Comparison of ENCODE assay signal across 1 cellular context in genomic region chr5:32233696-32234447, GRCh38.
TF ChIP-seq lines count a peak whose summit lies in the region.

No MANE protein-coding gene starts in this region.

TF ChIP-seq in HepG2, 621 proteins besides CTCF, POLR2A, EP300 and RAD21 (continued from another document and continues in another):
- TF ChIP-seq, protein P1, sequence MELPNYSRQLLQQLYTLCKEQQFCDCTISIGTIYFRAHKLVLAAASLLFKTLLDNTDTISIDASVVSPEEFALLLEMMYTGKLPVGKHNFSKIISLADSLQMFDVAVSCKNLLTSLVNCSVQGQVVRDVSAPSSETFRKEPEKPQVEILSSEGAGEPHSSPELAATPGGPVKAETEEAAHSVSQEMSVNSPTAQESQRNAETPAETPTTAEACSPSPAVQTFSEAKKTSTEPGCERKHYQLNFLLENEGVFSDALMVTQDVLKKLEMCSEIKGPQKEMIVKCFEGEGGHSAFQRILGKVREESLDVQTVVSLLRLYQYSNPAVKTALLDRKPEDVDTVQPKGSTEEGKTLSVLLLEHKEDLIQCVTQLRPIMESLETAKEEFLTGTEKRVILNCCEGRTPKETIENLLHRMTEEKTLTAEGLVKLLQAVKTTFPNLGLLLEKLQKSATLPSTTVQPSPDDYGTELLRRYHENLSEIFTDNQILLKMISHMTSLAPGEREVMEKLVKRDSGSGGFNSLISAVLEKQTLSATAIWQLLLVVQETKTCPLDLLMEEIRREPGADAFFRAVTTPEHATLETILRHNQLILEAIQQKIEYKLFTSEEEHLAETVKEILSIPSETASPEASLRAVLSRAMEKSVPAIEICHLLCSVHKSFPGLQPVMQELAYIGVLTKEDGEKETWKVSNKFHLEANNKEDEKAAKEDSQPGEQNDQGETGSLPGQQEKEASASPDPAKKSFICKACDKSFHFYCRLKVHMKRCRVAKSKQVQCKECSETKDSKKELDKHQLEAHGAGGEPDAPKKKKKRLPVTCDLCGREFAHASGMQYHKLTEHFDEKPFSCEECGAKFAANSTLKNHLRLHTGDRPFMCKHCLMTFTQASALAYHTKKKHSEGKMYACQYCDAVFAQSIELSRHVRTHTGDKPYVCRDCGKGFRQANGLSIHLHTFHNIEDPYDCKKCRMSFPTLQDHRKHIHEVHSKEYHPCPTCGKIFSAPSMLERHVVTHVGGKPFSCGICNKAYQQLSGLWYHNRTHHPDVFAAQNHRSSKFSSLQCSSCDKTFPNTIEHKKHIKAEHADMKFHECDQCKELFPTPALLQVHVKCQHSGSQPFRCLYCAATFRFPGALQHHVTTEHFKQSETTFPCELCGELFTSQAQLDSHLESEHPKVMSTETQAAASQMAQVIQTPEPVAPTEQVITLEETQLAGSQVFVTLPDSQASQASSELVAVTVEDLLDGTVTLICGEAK (IDR thresholded peaks at IDR 0.05): no peak
- TF ChIP-seq, protein P1 (CRISPR knock-in tag; IDR thresholded peaks at IDR 0.05): peak; percentile 54; the same call in 1 of the 2 replicates
- no peak for TF ChIP-seq MAZ (IDR thresholded peaks at IDR 0.05; ENCODE audit: borderline replicate concordance, low read depth, low read length)
- peak; percentile 4; the same call in 1 of the 2 replicates for TF ChIP-seq MAZ (CRISPR knock-in tag; IDR thresholded peaks at IDR 0.05; ENCODE audit: low read depth)
- no peak for TF ChIP-seq ZNF33B (CRISPR knock-in tag; IDR thresholded peaks at IDR 0.05)
- TF ChIP-seq, protein P2, sequence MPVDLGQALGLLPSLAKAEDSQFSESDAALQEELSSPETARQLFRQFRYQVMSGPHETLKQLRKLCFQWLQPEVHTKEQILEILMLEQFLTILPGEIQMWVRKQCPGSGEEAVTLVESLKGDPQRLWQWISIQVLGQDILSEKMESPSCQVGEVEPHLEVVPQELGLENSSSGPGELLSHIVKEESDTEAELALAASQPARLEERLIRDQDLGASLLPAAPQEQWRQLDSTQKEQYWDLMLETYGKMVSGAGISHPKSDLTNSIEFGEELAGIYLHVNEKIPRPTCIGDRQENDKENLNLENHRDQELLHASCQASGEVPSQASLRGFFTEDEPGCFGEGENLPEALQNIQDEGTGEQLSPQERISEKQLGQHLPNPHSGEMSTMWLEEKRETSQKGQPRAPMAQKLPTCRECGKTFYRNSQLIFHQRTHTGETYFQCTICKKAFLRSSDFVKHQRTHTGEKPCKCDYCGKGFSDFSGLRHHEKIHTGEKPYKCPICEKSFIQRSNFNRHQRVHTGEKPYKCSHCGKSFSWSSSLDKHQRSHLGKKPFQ (CRISPR knock-in tag; IDR thresholded peaks at IDR 0.05; ENCODE audit: insufficient replicate concordance): no peak
- TF ChIP-seq YEATS2 (CRISPR knock-in tag; IDR thresholded peaks at IDR 0.05; ENCODE audit: borderline replicate concordance): peak; percentile 72; the same call in 1 of the 2 replicates
- TF ChIP-seq, protein P3, sequence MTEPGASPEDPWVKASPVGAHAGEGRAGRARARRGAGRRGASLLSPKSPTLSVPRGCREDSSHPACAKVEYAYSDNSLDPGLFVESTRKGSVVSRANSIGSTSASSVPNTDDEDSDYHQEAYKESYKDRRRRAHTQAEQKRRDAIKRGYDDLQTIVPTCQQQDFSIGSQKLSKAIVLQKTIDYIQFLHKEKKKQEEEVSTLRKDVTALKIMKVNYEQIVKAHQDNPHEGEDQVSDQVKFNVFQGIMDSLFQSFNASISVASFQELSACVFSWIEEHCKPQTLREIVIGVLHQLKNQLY (CRISPR knock-in tag; IDR thresholded peaks at IDR 0.05): peak; percentile 84; the same call in 1 of the 2 replicates
- no peak for TF ChIP-seq TP53 (CRISPR knock-in tag; conservative IDR thresholded peaks at IDR 0.05)
- TF ChIP-seq, protein P4, sequence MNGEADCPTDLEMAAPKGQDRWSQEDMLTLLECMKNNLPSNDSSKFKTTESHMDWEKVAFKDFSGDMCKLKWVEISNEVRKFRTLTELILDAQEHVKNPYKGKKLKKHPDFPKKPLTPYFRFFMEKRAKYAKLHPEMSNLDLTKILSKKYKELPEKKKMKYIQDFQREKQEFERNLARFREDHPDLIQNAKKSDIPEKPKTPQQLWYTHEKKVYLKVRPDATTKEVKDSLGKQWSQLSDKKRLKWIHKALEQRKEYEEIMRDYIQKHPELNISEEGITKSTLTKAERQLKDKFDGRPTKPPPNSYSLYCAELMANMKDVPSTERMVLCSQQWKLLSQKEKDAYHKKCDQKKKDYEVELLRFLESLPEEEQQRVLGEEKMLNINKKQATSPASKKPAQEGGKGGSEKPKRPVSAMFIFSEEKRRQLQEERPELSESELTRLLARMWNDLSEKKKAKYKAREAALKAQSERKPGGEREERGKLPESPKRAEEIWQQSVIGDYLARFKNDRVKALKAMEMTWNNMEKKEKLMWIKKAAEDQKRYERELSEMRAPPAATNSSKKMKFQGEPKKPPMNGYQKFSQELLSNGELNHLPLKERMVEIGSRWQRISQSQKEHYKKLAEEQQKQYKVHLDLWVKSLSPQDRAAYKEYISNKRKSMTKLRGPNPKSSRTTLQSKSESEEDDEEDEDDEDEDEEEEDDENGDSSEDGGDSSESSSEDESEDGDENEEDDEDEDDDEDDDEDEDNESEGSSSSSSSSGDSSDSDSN (CRISPR knock-in tag; IDR thresholded peaks at IDR 0.05): peak; percentile 73
- no peak for TF ChIP-seq XBP1 (CRISPR knock-in tag; IDR thresholded peaks at IDR 0.05)
- TF ChIP-seq ZNF761 (CRISPR knock-in tag; conservative IDR thresholded peaks at IDR 0.05): peak; percentile 85
- 0 out of 2 replicates have a peak, but pooled peaks have one; percentile 13 for TF ChIP-seq CHD4 (IDR thresholded peaks at IDR 0.05; ENCODE audit: borderline replicate concordance, low read length)
- TF ChIP-seq TERF1 (CRISPR knock-in tag; IDR thresholded peaks at IDR 0.05): no peak
- no peak for TF ChIP-seq ZNF546 (CRISPR knock-in tag; conservative IDR thresholded peaks at IDR 0.05)
- TF ChIP-seq, protein P5, sequence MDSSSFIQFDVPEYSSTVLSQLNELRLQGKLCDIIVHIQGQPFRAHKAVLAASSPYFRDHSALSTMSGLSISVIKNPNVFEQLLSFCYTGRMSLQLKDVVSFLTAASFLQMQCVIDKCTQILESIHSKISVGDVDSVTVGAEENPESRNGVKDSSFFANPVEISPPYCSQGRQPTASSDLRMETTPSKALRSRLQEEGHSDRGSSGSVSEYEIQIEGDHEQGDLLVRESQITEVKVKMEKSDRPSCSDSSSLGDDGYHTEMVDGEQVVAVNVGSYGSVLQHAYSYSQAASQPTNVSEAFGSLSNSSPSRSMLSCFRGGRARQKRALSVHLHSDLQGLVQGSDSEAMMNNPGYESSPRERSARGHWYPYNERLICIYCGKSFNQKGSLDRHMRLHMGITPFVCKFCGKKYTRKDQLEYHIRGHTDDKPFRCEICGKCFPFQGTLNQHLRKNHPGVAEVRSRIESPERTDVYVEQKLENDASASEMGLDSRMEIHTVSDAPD (CRISPR knock-in tag; IDR thresholded peaks at IDR 0.05): peak; percentile 99
- no peak for TF ChIP-seq BHLHE40 (IDR thresholded peaks at IDR 0.05; ENCODE audit: low read length)
- TF ChIP-seq RFXANK (CRISPR knock-in tag; IDR thresholded peaks at IDR 0.05): no peak
- TF ChIP-seq, protein P6, sequence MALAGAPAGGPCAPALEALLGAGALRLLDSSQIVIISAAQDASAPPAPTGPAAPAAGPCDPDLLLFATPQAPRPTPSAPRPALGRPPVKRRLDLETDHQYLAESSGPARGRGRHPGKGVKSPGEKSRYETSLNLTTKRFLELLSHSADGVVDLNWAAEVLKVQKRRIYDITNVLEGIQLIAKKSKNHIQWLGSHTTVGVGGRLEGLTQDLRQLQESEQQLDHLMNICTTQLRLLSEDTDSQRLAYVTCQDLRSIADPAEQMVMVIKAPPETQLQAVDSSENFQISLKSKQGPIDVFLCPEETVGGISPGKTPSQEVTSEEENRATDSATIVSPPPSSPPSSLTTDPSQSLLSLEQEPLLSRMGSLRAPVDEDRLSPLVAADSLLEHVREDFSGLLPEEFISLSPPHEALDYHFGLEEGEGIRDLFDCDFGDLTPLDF (CRISPR knock-in tag; IDR thresholded peaks at IDR 0.05): no peak
- no peak for TF ChIP-seq IKZF4 (CRISPR knock-in tag; IDR thresholded peaks at IDR 0.05; ENCODE audit: borderline replicate concordance, low read depth, not compliant biosample characterization)
- peak; percentile 62; the same call in 1 of the 2 replicates for TF ChIP-seq ZNF749 (CRISPR knock-in tag; IDR thresholded peaks at IDR 0.05; ENCODE audit: borderline replicate concordance)
- peak; percentile 57; the same call in 1 of the 2 replicates for TF ChIP-seq BORCS8-MEF2B (CRISPR knock-in tag; IDR thresholded peaks at IDR 0.05)
- TF ChIP-seq ESRRA (CRISPR knock-in tag; IDR thresholded peaks at IDR 0.05; ENCODE audit: low read depth): no peak
- no peak for TF ChIP-seq GPN1 (CRISPR knock-in tag; IDR thresholded peaks at IDR 0.05; ENCODE audit: borderline replicate concordance)
- peak; percentile 98 for TF ChIP-seq PAXIP1 (CRISPR knock-in tag; conservative IDR thresholded peaks at IDR 0.05)
- TF ChIP-seq, protein P7, sequence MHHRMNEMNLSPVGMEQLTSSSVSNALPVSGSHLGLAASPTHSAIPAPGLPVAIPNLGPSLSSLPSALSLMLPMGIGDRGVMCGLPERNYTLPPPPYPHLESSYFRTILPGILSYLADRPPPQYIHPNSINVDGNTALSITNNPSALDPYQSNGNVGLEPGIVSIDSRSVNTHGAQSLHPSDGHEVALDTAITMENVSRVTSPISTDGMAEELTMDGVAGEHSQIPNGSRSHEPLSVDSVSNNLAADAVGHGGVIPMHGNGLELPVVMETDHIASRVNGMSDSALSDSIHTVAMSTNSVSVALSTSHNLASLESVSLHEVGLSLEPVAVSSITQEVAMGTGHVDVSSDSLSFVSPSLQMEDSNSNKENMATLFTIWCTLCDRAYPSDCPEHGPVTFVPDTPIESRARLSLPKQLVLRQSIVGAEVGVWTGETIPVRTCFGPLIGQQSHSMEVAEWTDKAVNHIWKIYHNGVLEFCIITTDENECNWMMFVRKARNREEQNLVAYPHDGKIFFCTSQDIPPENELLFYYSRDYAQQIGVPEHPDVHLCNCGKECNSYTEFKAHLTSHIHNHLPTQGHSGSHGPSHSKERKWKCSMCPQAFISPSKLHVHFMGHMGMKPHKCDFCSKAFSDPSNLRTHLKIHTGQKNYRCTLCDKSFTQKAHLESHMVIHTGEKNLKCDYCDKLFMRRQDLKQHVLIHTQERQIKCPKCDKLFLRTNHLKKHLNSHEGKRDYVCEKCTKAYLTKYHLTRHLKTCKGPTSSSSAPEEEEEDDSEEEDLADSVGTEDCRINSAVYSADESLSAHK (CRISPR knock-in tag; IDR thresholded peaks at IDR 0.05; ENCODE audit: borderline replicate concordance): no peak
- TF ChIP-seq TBP (CRISPR knock-in tag; IDR thresholded peaks at IDR 0.05): no peak
- TF ChIP-seq NRL (CRISPR knock-in tag; IDR thresholded peaks at IDR 0.05; ENCODE audit: borderline replicate concordance): no peak; the same call in 1 of the 2 replicates
- no peak for TF ChIP-seq NPAS2 (CRISPR knock-in tag; IDR thresholded peaks at IDR 0.05; ENCODE audit: borderline replicate concordance)
- TF ChIP-seq ZFP41 (CRISPR knock-in tag; IDR thresholded peaks at IDR 0.05; ENCODE audit: borderline replicate concordance): no peak
- TF ChIP-seq SALL1 (CRISPR knock-in tag; IDR thresholded peaks at IDR 0.05): peak; percentile 98
- no peak; the same call in 1 of the 2 replicates for TF ChIP-seq MBD4 (IDR thresholded peaks at IDR 0.05; ENCODE audit: borderline replicate concordance, low read length)
